2 cellular contexts compared by ENCODE assay signal in genomic region chr1:245810181-245810727, GRCh38.
A peak's percentile ranks its signal among the peaks of the same experiment; 100 is the strongest.
TF ChIP-seq lines count a peak whose summit lies in the region.

No MANE protein-coding gene starts in this region.

TF ChIP-seq in GM23338, 12 proteins besides CTCF, POLR2A, EP300 and RAD21 (continued from another document):
- TF ChIP-seq ZNF462 (CRISPR knock-in tag; IDR thresholded peaks at IDR 0.05) (no peak), JUNB (IDR thresholded peaks at IDR 0.05; ENCODE audit: unreplicated experiment) (no peak), EZH2 (IDR thresholded peaks at IDR 0.05; ENCODE audit: low read depth, unreplicated experiment) (no peak), ETS1 (IDR thresholded peaks at IDR 0.05) (no peak), ZNF114 (CRISPR knock-in tag; IDR thresholded peaks at IDR 0.05) (no peak), ZNF331 (CRISPR knock-in tag; IDR thresholded peaks at IDR 0.05; ENCODE audit: low read depth) (no peak), POLR2AphosphoS5 (IDR thresholded peaks at IDR 0.05; ENCODE audit: low read depth) (no peak), CREB1 (CRISPR knock-in tag; IDR thresholded peaks at IDR 0.05; ENCODE audit: low read depth) (no peak), REST (IDR thresholded peaks at IDR 0.05; ENCODE audit: unreplicated experiment) (no peak), STAT1 (IDR thresholded peaks at IDR 0.05; ENCODE audit: unreplicated experiment) (no peak), NANOG (IDR thresholded peaks at IDR 0.05; ENCODE audit: borderline replicate concordance) (no peak)

TF ChIP-seq in HepG2, 621 proteins besides CTCF, POLR2A, EP300 and RAD21 (continued from another document):
- TF ChIP-seq ZNF687 (CRISPR knock-in tag; IDR thresholded peaks at IDR 0.05) (peak; percentile 62), ELK4 (CRISPR knock-in tag; IDR thresholded peaks at IDR 0.05; ENCODE audit: borderline replicate concordance) (no peak), PPARG (CRISPR knock-in tag; conservative IDR thresholded peaks at IDR 0.05) (no peak), ZBTB33 (CRISPR knock-in tag; IDR thresholded peaks at IDR 0.05) (peak; percentile 32; the same call in 1 of the 2 replicates), ZNF263 (CRISPR knock-in tag; IDR thresholded peaks at IDR 0.05) (0 out of 2 replicates have a peak, but pooled peaks have one; percentile 19), PTBP1 (IDR thresholded peaks at IDR 0.05; ENCODE audit: low read depth, low read length, poor library complexity, severe bottlenecking) (no peak), ATF2 (CRISPR knock-in tag; IDR thresholded peaks at IDR 0.05) (no peak), KDM6A (CRISPR knock-in tag; IDR thresholded peaks at IDR 0.05; ENCODE audit: low read depth) (no peak), SMAD9 (CRISPR knock-in tag; IDR thresholded peaks at IDR 0.05) (no peak)
